23 cellular contexts compared by ENCODE assay signal in genomic region chr14:36442824-36443241, GRCh38.
DNase-seq lines count a peak whose midpoint lies in the region; ATAC-seq and TF ChIP-seq lines count a peak whose summit lies in the region.
"Had no signal": no experiment of that assay in that cellular context is flagged by ENCODE, and none has a peak within 500 bp of the region (broad histone marks: within the 10 kb centered on the region; RNA-seq: fewer than 3 reads in every experiment).

No MANE protein-coding gene starts in this region.

- H3K9me3 ChIP-seq in NT2/D1 (ENCODE audit: insufficient read depth, low read length): no peaks in the 10 kb centered on the region
- no peaks in the 10 kb centered on the region for H3K9me3 ChIP-seq in body of pancreas
- H3K9me3 ChIP-seq: adrenal gland, HAP-1, MG63, neutrophil, psoas muscle, tibial nerve had no signal

- no peak overlapping the region for H3K27ac ChIP-seq in body of pancreas
- H3K27ac ChIP-seq: adrenal gland, neutrophil, psoas muscle, tibial nerve had no signal

- no peak for ATAC-seq in body of pancreas
- ATAC-seq: left cardiac atrium, psoas muscle had no signal

- H3K4me3 ChIP-seq in NT2/D1 (ENCODE audit: insufficient read length, low read depth): no peak overlapping the region
- H3K4me3 ChIP-seq in body of pancreas: no peak overlapping the region
- H3K4me3 ChIP-seq: adrenal gland, HAP-1, MG63, psoas muscle, tibial nerve had no signal

- intact Hi-C loops in body of pancreas (cut with DNase I): no loop called here

- H3K27me3 ChIP-seq in NT2/D1 (ENCODE audit: insufficient read depth, insufficient read length) (peaks cover 36% of the 10 kb centered on the region), body of pancreas (no peaks in the 10 kb centered on the region)
- H3K27me3 ChIP-seq: adrenal gland, MG63 had no signal

- no peak for TF ChIP-seq POLR2A in body of pancreas (IDR thresholded peaks at IDR 0.05)

- H3K4me1 ChIP-seq in NT2/D1 (ENCODE audit: insufficient read depth, insufficient read length): peaks cover 2% of the 10 kb centered on the region
- H3K4me1 ChIP-seq in body of pancreas: no peaks in the 10 kb centered on the region
- H3K4me1 ChIP-seq: adrenal gland, psoas muscle had no signal

- TF ChIP-seq CTCF in body of pancreas (IDR thresholded peaks at IDR 0.05): no peak

- H3K9ac ChIP-seq in NT2/D1 (ENCODE audit: insufficient read length, low read depth): no peak overlapping the region

- WGBS in body of pancreas, 2 donors: 30 to 33% methylated on average over 4 of the region's 4 CpGs

- H3K36me3 ChIP-seq in NT2/D1 (ENCODE audit: insufficient read depth, insufficient read length, low read length) (no peaks in the 10 kb centered on the region), body of pancreas (replicated peaks in 1 of 2; ENCODE audit: insufficient read depth in 1 of 2, low read depth in 2 of 2) (no peaks in the 10 kb centered on the region)
- H3K36me3 ChIP-seq: adrenal gland, HAP-1, MG63, neutrophil, tibial nerve had no signal

- DNase-seq in COR-L47 (lab: John Stamatoyannopoulos, UW): peak; percentile 89
- DNase-seq in NCI-H146 (lab: John Stamatoyannopoulos, UW): peak; percentile 92
- DNase-seq in NT2/D1 (ENCODE audit: low read depth, low spot score): peak; percentile 49
- DNase-seq in iPS-NIHi7 (ENCODE audit: extremely low spot score): peak; percentile 46
- no peak for DNase-seq in C1 segment of cervical spinal cord (lab: John Stamatoyannopoulos, UW)
- DNase-seq in body of pancreas: no peak
- no peak for DNase-seq in HT-29 (ENCODE audit: low spot score)
- no peak for DNase-seq in NCI-H1092 (lab: John Stamatoyannopoulos, UW)
- DNase-seq: activated CD4-positive, alpha-beta T cell treated with anti-CD3 and anti-CD28 coated beads, Interleukin-2, amount 50 U/mL, for 48 hours; activated naive CD4-positive, alpha-beta T cell treated with anti-CD3 and anti-CD28 coated beads for 36 hours; adrenal gland; CD4-positive, CD25-positive, alpha-beta regulatory T cell; effector CD8-positive, alpha-beta T cell; KBM-7; left cardiac atrium; MG63; NCI-H2171; NCI-H524 treated with DMSO at 0.1 percent for 48 hours; psoas muscle; RPMI8226 had no signal

Comparison
In these comparisons a context has a peak if more than half of its experiments do, and no peak if none do; other contexts are left out.
1. DNase-seq: peak in COR-L47 (single experiment), NCI-H146 (single experiment), NT2/D1 (single experiment) and iPS-NIHi7 (single experiment); none in C1 segment of cervical spinal cord (0 of 14), body of pancreas (0 of 4), HT-29 (single experiment) and NCI-H1092 (single experiment).